1 cellular context compared by ENCODE assay signal in genomic region chr2:222671259-222672067, GRCh38.
TF ChIP-seq lines count a peak whose summit lies in the region.

A gene with protein sequence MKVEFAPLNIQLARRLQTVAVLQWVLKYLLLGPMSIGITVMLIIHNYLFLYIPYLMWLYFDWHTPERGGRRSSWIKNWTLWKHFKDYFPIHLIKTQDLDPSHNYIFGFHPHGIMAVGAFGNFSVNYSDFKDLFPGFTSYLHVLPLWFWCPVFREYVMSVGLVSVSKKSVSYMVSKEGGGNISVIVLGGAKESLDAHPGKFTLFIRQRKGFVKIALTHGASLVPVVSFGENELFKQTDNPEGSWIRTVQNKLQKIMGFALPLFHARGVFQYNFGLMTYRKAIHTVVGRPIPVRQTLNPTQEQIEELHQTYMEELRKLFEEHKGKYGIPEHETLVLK (plus strand): TSS chr2:222671658. CDS start chr2:222671786, 128 bp downstream.

TF ChIP-seq in HepG2, 621 proteins besides CTCF, POLR2A, EP300 and RAD21 (continued from another document and continues in another):
- no peak for TF ChIP-seq LRRFIP1 (CRISPR knock-in tag; conservative IDR thresholded peaks at IDR 0.05)
- TF ChIP-seq, protein P1, sequence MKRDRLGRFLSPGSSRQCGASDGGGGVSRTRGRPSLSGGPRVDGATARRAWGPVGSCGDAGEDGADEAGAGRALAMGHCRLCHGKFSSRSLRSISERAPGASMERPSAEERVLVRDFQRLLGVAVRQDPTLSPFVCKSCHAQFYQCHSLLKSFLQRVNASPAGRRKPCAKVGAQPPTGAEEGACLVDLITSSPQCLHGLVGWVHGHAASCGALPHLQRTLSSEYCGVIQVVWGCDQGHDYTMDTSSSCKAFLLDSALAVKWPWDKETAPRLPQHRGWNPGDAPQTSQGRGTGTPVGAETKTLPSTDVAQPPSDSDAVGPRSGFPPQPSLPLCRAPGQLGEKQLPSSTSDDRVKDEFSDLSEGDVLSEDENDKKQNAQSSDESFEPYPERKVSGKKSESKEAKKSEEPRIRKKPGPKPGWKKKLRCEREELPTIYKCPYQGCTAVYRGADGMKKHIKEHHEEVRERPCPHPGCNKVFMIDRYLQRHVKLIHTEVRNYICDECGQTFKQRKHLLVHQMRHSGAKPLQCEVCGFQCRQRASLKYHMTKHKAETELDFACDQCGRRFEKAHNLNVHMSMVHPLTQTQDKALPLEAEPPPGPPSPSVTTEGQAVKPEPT (CRISPR knock-in tag; IDR thresholded peaks at IDR 0.05; ENCODE audit: low read depth), result peak; percentile 90
- TF ChIP-seq HNRNPUL1 (IDR thresholded peaks at IDR 0.05; ENCODE audit: low read depth, low read length), result peak; percentile 41; the same call in 1 of the 2 replicates
- TF ChIP-seq, protein P2, sequence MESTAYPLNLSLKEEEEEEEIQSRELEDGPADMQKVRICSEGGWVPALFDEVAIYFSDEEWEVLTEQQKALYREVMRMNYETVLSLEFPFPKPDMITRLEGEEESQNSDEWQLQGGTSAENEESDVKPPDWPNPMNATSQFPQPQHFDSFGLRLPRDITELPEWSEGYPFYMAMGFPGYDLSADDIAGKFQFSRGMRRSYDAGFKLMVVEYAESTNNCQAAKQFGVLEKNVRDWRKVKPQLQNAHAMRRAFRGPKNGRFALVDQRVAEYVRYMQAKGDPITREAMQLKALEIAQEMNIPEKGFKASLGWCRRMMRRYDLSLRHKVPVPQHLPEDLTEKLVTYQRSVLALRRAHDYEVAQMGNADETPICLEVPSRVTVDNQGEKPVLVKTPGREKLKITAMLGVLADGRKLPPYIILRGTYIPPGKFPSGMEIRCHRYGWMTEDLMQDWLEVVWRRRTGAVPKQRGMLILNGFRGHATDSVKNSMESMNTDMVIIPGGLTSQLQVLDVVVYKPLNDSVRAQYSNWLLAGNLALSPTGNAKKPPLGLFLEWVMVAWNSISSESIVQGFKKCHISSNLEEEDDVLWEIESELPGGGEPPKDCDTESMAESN (CRISPR knock-in tag; conservative IDR thresholded peaks at IDR 0.05), result peak; percentile 95
- TF ChIP-seq PAWR (CRISPR knock-in tag; IDR thresholded peaks at IDR 0.05; ENCODE audit: borderline replicate concordance), result no peak
- no peak for TF ChIP-seq PCBP2 (optimal IDR thresholded peaks at IDR 0.05; ENCODE audit: low read depth, low read length, poor library complexity, severe bottlenecking)
- TF ChIP-seq TFAP4 (IDR thresholded peaks at IDR 0.05; ENCODE audit: borderline replicate concordance, low read depth), result peak; percentile 63; the same call in 1 of the 2 replicates
- no peak; the same call in 1 of the 2 replicates for TF ChIP-seq HMG20B (CRISPR knock-in tag; conservative IDR thresholded peaks at IDR 0.05)
- TF ChIP-seq, protein P3, sequence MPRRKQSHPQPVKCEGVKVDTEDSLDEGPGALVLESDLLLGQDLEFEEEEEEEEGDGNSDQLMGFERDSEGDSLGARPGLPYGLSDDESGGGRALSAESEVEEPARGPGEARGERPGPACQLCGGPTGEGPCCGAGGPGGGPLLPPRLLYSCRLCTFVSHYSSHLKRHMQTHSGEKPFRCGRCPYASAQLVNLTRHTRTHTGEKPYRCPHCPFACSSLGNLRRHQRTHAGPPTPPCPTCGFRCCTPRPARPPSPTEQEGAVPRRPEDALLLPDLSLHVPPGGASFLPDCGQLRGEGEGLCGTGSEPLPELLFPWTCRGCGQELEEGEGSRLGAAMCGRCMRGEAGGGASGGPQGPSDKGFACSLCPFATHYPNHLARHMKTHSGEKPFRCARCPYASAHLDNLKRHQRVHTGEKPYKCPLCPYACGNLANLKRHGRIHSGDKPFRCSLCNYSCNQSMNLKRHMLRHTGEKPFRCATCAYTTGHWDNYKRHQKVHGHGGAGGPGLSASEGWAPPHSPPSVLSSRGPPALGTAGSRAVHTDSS (CRISPR knock-in tag; conservative IDR thresholded peaks at IDR 0.05), result no peak
- no peak for TF ChIP-seq ZNF615 (CRISPR knock-in tag; IDR thresholded peaks at IDR 0.05; ENCODE audit: borderline replicate concordance)
- TF ChIP-seq, protein P4, sequence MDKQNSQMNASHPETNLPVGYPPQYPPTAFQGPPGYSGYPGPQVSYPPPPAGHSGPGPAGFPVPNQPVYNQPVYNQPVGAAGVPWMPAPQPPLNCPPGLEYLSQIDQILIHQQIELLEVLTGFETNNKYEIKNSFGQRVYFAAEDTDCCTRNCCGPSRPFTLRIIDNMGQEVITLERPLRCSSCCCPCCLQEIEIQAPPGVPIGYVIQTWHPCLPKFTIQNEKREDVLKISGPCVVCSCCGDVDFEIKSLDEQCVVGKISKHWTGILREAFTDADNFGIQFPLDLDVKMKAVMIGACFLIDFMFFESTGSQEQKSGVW (CRISPR knock-in tag; IDR thresholded peaks at IDR 0.05; ENCODE audit: borderline replicate concordance), result 0 out of 2 replicates have a peak, but pooled peaks have one; percentile 80
- peak; percentile 88; the same call in 1 of the 2 replicates for TF ChIP-seq ZNF333 (CRISPR knock-in tag; IDR thresholded peaks at IDR 0.05; ENCODE audit: borderline replicate concordance)
- TF ChIP-seq ZBTB1 (CRISPR knock-in tag; IDR thresholded peaks at IDR 0.05; ENCODE audit: borderline replicate concordance), result no peak
- TF ChIP-seq ZNF142 (CRISPR knock-in tag; IDR thresholded peaks at IDR 0.05), result peak; percentile 62; the same call in 1 of the 2 replicates
- peak; percentile 32 for TF ChIP-seq YY1 (IDR thresholded peaks at IDR 0.05; ENCODE audit: insufficient read depth, insufficient replicate concordance, low read depth, low read length)
- peak; percentile 84 for TF ChIP-seq ZNF543 (CRISPR knock-in tag; IDR thresholded peaks at IDR 0.05)
- TF ChIP-seq ZFY (CRISPR knock-in tag; IDR thresholded peaks at IDR 0.05), result peak; percentile 91
- 0 out of 2 replicates have a peak, but pooled peaks have one; percentile 77 for TF ChIP-seq SRY (CRISPR knock-in tag; IDR thresholded peaks at IDR 0.05)
- TF ChIP-seq IKZF1 (IDR thresholded peaks at IDR 0.05), result no peak
- TF ChIP-seq, protein P5, sequence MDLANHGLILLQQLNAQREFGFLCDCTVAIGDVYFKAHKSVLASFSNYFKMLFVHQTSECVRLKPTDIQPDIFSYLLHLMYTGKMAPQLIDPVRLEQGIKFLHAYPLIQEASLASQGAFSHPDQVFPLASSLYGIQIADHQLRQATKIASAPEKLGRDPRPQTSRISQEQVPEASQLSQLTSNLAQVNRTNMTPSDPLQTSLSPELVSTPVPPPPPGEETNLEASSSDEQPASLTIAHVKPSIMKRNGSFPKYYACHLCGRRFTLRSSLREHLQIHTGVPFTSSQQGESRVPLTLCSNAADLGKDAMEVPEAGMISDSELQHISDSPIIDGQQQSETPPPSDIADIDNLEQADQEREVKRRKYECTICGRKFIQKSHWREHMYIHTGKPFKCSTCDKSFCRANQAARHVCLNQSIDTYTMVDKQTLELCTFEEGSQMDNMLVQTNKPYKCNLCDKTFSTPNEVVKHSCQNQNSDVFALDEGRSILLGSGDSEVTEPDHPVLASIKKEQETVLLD (CRISPR knock-in tag; IDR thresholded peaks at IDR 0.05; ENCODE audit: low read depth), result peak; percentile 58
- TF ChIP-seq ATF1 (CRISPR knock-in tag; IDR thresholded peaks at IDR 0.05), result no peak
- no peak for TF ChIP-seq JARID2 (CRISPR knock-in tag; IDR thresholded peaks at IDR 0.05; ENCODE audit: insufficient replicate concordance)
- TF ChIP-seq NR0B2 (CRISPR knock-in tag; IDR thresholded peaks at IDR 0.05), result peak; percentile 90
- peak; percentile 87 for TF ChIP-seq POLR2AphosphoS5 (IDR thresholded peaks at IDR 0.05; ENCODE audit: low read depth, low read length)
- TF ChIP-seq ZNF569 (CRISPR knock-in tag; IDR thresholded peaks at IDR 0.05; ENCODE audit: borderline replicate concordance), result peak; percentile 89; the same call in 1 of the 2 replicates
- TF ChIP-seq ZNF678 (CRISPR knock-in tag; IDR thresholded peaks at IDR 0.05), result peak; percentile 83; the same call in 1 of the 2 replicates
- TF ChIP-seq ZNF256 (CRISPR knock-in tag; conservative IDR thresholded peaks at IDR 0.05), result no peak
- no peak for TF ChIP-seq MNT (IDR thresholded peaks at IDR 0.05)
- peak; percentile 74 for TF ChIP-seq CBX1 (IDR thresholded peaks at IDR 0.05; ENCODE audit: low read depth)
- peak; percentile 79 for TF ChIP-seq SPEN (CRISPR knock-in tag; IDR thresholded peaks at IDR 0.05; ENCODE audit: low read depth)
- peak; percentile 66; the same call in 1 of the 2 replicates for TF ChIP-seq E2F5 (CRISPR knock-in tag; conservative IDR thresholded peaks at IDR 0.05)
- peak; percentile 84; the same call in 1 of the 2 replicates for TF ChIP-seq PAX8 (CRISPR knock-in tag; IDR thresholded peaks at IDR 0.05; ENCODE audit: borderline replicate concordance)
- TF ChIP-seq NFYC (CRISPR knock-in tag; IDR thresholded peaks at IDR 0.05), result peak; percentile 81
- TF ChIP-seq THYN1 (CRISPR knock-in tag; IDR thresholded peaks at IDR 0.05; ENCODE audit: borderline replicate concordance, low read depth), result 0 out of 2 replicates have a peak, but pooled peaks have one; percentile 72
- peak; percentile 80; the same call in 1 of the 2 replicates for TF ChIP-seq CC2D1A (CRISPR knock-in tag; IDR thresholded peaks at IDR 0.05)
